In genomic region chr3:127377801-127378442, GRCh38 we compare ENCODE assay signal across 16 cellular contexts.
DNase-seq lines count a peak whose midpoint lies in the region; ATAC-seq and TF ChIP-seq lines count a peak whose summit lies in the region.
"Had no signal": no experiment of that assay in that cellular context is flagged by ENCODE, and none has a peak within 500 bp of the region (broad histone marks: within the 10 kb centered on the region; RNA-seq: fewer than 3 reads in every experiment).

No MANE protein-coding gene starts in this region.

- intact Hi-C loops in Right ventricle myocardium inferior (cut with DNase I) = no loop called here
- intact Hi-C loops in right cardiac atrium (cut with DNase I) = no loop called here

- no peak for TF ChIP-seq CTCF in coronary artery (IDR thresholded peaks at IDR 0.05)
- no peak for TF ChIP-seq CTCF in osteocyte (IDR thresholded peaks at IDR 0.05)

- DNase-seq in Right ventricle myocardium inferior (ENCODE audit: missing footprints) = peak; percentile 27
- DNase-seq in right cardiac atrium = no peak
- peak; percentile 66 for DNase-seq in coronary artery (ENCODE audit: low spot score)
- peak; percentile 52 for DNase-seq in islet precursor cell
- DNase-seq in osteocyte (ENCODE audit: extremely low spot score, unreplicated experiment) = peak; percentile 77
- no peak for DNase-seq in germinal center (ENCODE audit: low spot score)
- DNase-seq: 8988T; AML-193; Caco-2; CD8-positive, alpha-beta memory T cell; DMS53; GF-D8 had no signal

- H3K4me3 ChIP-seq in right cardiac atrium (ENCODE audit: low read length) (no peak overlapping the region), coronary artery (no peak overlapping the region)
- H3K4me3 ChIP-seq: BLaER1 had no signal

- no peak overlapping the region for H3K27ac Mint-ChIP-seq in osteocyte (ENCODE audit: unreplicated experiment)

- H3K27me3 Mint-ChIP-seq in osteocyte (ENCODE audit: unreplicated experiment) = peaks cover 14% of the 10 kb centered on the region

- H3K36me3 Mint-ChIP-seq in osteocyte (ENCODE audit: unreplicated experiment) = no peaks in the 10 kb centered on the region
- H3K36me3 Mint-ChIP-seq: CD8-positive, alpha-beta memory T cell had no signal

- H3K27me3 ChIP-seq in right cardiac atrium (ENCODE audit: control insufficient read depth, insufficient read depth) = no peaks in the 10 kb centered on the region
- H3K27me3 ChIP-seq: BLaER1 had no signal

- no peaks in the 10 kb centered on the region for H3K9me3 ChIP-seq in right cardiac atrium (ENCODE audit: control insufficient read depth, low read length)

- no peaks in the 10 kb centered on the region for H3K4me1 Mint-ChIP-seq in osteocyte (ENCODE audit: unreplicated experiment)
- H3K4me1 Mint-ChIP-seq: CD8-positive, alpha-beta memory T cell had no signal

- peaks cover 10% of the 10 kb centered on the region for H3K9me3 Mint-ChIP-seq in osteocyte (ENCODE audit: unreplicated experiment)

- no peak overlapping the region for H3K4me3 Mint-ChIP-seq in osteocyte (ENCODE audit: unreplicated experiment)
- H3K4me3 Mint-ChIP-seq: CD8-positive, alpha-beta memory T cell had no signal

- no peaks in the 10 kb centered on the region for H3K4me1 ChIP-seq in right cardiac atrium (ENCODE audit: control insufficient read depth, insufficient read depth, low read length)
- H3K4me1 ChIP-seq: BLaER1, Caco-2 had no signal

- 68% methylated on average over 9 of the region's 9 CpGs for WGBS in right cardiac atrium

- H3K27ac ChIP-seq in right cardiac atrium (ENCODE audit: low read length) (no peak overlapping the region), coronary artery (no peak overlapping the region)
- H3K27ac ChIP-seq: BLaER1 had no signal

- ATAC-seq in Right ventricle myocardium inferior (no peak), right cardiac atrium (no peak), HG03439 (IDR thresholded peaks at IDR 0.05; ENCODE audit: unreplicated experiment) (no peak), HG03039 (IDR thresholded peaks at IDR 0.05; ENCODE audit: unreplicated experiment) (no peak)
- ATAC-seq: HCT116 had no signal

Comparison
In these comparisons a context has a peak if more than half of its experiments do, and no peak if none do; other contexts are left out.
1. DNase-seq: peak in Right ventricle myocardium inferior (single experiment), coronary artery (single experiment), islet precursor cell (single experiment) and osteocyte (single experiment); none in right cardiac atrium (0 of 3) and germinal center (single experiment).